22 cellular contexts compared by ENCODE assay signal in the genomic region with DNA sequence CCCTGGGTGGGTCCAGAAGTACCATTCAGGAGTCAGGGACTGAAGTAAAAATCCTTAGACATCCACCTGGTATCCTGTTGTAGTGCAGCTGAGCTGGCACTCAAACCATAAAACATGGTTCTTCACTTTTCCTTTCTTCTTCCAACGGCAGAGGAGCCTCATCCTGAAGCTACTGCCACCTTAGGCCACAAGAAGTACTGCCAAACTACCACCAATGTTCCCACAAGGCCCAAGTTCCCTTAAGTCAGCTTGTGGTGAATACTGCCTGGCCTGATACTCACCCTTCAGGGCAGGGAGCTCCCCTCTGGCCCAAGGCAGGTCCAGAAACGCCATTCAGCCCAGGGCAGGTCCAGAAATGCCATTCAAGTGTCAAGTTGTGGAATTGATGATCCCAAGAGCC.
A peak's percentile ranks its signal among the peaks of the same experiment; 100 is the strongest.
DNase-seq lines count a peak whose midpoint lies in the region; ATAC-seq and TF ChIP-seq lines count a peak whose summit lies in the region.
"Had no signal": no experiment of that assay in that cellular context is flagged by ENCODE, and none has a peak within 500 bp of the region (broad histone marks: within the 10 kb centered on the region; RNA-seq: fewer than 3 reads in every experiment).

No MANE protein-coding gene starts in this region.

- no peaks in the 10 kb centered on the region for H3K27me3 ChIP-seq in DND-41 (ENCODE audit: insufficient read depth, low read length, poor library complexity)
- no peaks in the 10 kb centered on the region for H3K27me3 ChIP-seq in HCT116 (ENCODE audit: insufficient read depth, low read length)

- BruUV-seq in HCT116 (replicated peaks; lab: Mats Ljungman, UMichigan) = no TSS peak
- no TSS peak for BruUV-seq in OCI-LY7 (replicated peaks; lab: Mats Ljungman, UMichigan)

- no peak overlapping the region for H2AFZ ChIP-seq in DND-41 (ENCODE audit: low read depth, low read length)
- H2AFZ ChIP-seq in HCT116 (ENCODE audit: low read depth, low read length, poor library complexity, severe bottlenecking) = peak overlapping the region; percentile 33
- no peak overlapping the region for H2AFZ ChIP-seq in OCI-LY7 (ENCODE audit: low read length)
- H2AFZ ChIP-seq: parathyroid adenoma, PC-9 had no signal

- H3K9ac ChIP-seq in DND-41 (ENCODE audit: low read depth, low read length) (no peak overlapping the region), HCT116 (ENCODE audit: low read length) (no peak overlapping the region)
- H3K9ac ChIP-seq: parathyroid adenoma had no signal

- no peaks in the 10 kb centered on the region for H3K4me1 ChIP-seq in DND-41 (ENCODE audit: insufficient read depth, low read length)
- H3K4me1 ChIP-seq in HCT116 (ENCODE audit: control insufficient read depth in 1 of 2, insufficient read depth in 2 of 2, low read length in 2 of 2) = no peaks in the 10 kb centered on the region
- no peaks in the 10 kb centered on the region for H3K4me1 ChIP-seq in OCI-LY7 (ENCODE audit: insufficient read depth, low read length, poor library complexity, severe bottlenecking)
- H3K4me1 ChIP-seq: HAP-1, parathyroid adenoma had no signal

- no peak for TF ChIP-seq RAD21 in HCT116 (IDR thresholded peaks at IDR 0.05; ENCODE audit: low read depth)

- ATAC-seq in DND-41 (ENCODE audit: insufficient read depth, low read depth) (no peak), HCT116 (peak; percentile 69), GM18907 (IDR thresholded peaks at IDR 0.05; ENCODE audit: unreplicated experiment) (no peak), GM18873 (IDR thresholded peaks at IDR 0.05; ENCODE audit: low FRiP score, unreplicated experiment) (no peak)
- ATAC-seq: esophagus mucosa, left colon, natural killer cell, sciatic nerve had no signal

- H3K9me2 ChIP-seq in HCT116 (ENCODE audit: insufficient read depth) = no peaks in the 10 kb centered on the region; the same call in 1 of the 2 replicates
- H3K9me2 ChIP-seq in OCI-LY7 (ENCODE audit: insufficient read depth, low read length) = no peaks in the 10 kb centered on the region

- RAD21 ChIA-PET in HCT116 (lab: Charles Lee; ENCODE audit: low non-redundant PET in 1 of 2, low total read pairs in 2 of 2, uncharacterized antibody in 2 of 2, unreplicated experiment in 2 of 2) = no interaction called here

- no peak overlapping the region for H3K4me3 ChIP-seq in DND-41 (ENCODE audit: low read depth in 1 of 2, low read length in 2 of 2)
- H3K4me3 ChIP-seq in HCT116 (replicated peaks in 1 of 2; ENCODE audit: low read depth in 1 of 2, low read length in 2 of 2) = no peak overlapping the region
- H3K4me3 ChIP-seq in OCI-LY7 (ENCODE audit: low read depth, low read length, poor library complexity, severe bottlenecking) = no peak overlapping the region
- no peak overlapping the region for H3K4me3 ChIP-seq in choroid plexus epithelial cell (ENCODE audit: low read depth, low read length)
- H3K4me3 ChIP-seq: HAP-1, PC-9, SK-N-MC, thoracic aorta had no signal

- intact Hi-C loops in HCT116 (cut with micrococcal nuclease) (no loop called here), OCI-LY7 (cut with micrococcal nuclease; ENCODE audit: unreplicated experiment) (no loop called here)

- H3K36me3 ChIP-seq in DND-41 (ENCODE audit: insufficient read depth, low read length) (no peaks in the 10 kb centered on the region), HCT116 (ENCODE audit: control insufficient read depth in 1 of 2, insufficient read depth in 2 of 2, low read length in 2 of 2) (no peaks in the 10 kb centered on the region), OCI-LY7 (ENCODE audit: insufficient read depth, low read length) (no peaks in the 10 kb centered on the region)
- H3K36me3 ChIP-seq: HAP-1, thoracic aorta had no signal

- H3K4me2 ChIP-seq in DND-41 (ENCODE audit: insufficient read depth, low read length) (no peak overlapping the region), HCT116 (ENCODE audit: low read length) (no peak overlapping the region), OCI-LY7 (ENCODE audit: low read length) (no peak overlapping the region)
- H3K4me2 ChIP-seq: PC-9 had no signal

- H4K20me1 ChIP-seq in DND-41 (ENCODE audit: insufficient read depth, low read length) (no peaks in the 10 kb centered on the region), HCT116 (ENCODE audit: insufficient read depth) (no peaks in the 10 kb centered on the region), OCI-LY7 (ENCODE audit: insufficient read depth, low read length) (no peaks in the 10 kb centered on the region)

- no peak for TF ChIP-seq POLR2A in HCT116 (IDR thresholded peaks at IDR 0.05; ENCODE audit: borderline replicate concordance, extremely low read depth, insufficient read depth, insufficient read length)

- peak; percentile 17 for TF ChIP-seq CTCF in DND-41 (IDR thresholded peaks at IDR 0.05; ENCODE audit: borderline replicate concordance, extremely low read depth, low read length, poor library complexity, severe bottlenecking)
- TF ChIP-seq CTCF in HCT116 (IDR thresholded peaks at IDR 0.05 in 2 of 3, conservative IDR thresholded peaks at IDR 0.05 in 1 of 3; ENCODE audit: borderline replicate concordance in 1 of 3, insufficient read depth in 1 of 3, low read depth in 2 of 3, low read length in 2 of 3) = peak in 2 of 3 experiments; percentile 21 to 30; a peak in 2 of 6 replicates
- TF ChIP-seq CTCF in OCI-LY7 (conservative IDR thresholded peaks at IDR 0.05; ENCODE audit: low read length) = 0 out of 2 replicates have a peak, but pooled peaks have one; percentile 41
- TF ChIP-seq CTCF in choroid plexus epithelial cell (conservative IDR thresholded peaks at IDR 0.05; ENCODE audit: low read depth, low read length) = peak; percentile 2

- H3K79me2 ChIP-seq in DND-41 (ENCODE audit: insufficient read depth, low read length) (no peaks in the 10 kb centered on the region), HCT116 (ENCODE audit: insufficient read depth, low read length) (no peaks in the 10 kb centered on the region), OCI-LY7 (ENCODE audit: insufficient read depth, low read depth, low read length) (no peaks in the 10 kb centered on the region)
- H3K79me2 ChIP-seq: parathyroid adenoma had no signal

- DNase-seq in DND-41 (no peak), HCT116 (ENCODE audit: low read depth, low spot score) (peak; percentile 8), OCI-LY7 (ENCODE audit: low spot score) (peak; percentile 4), choroid plexus epithelial cell (ENCODE audit: low read depth) (no peak), CD1c-positive myeloid dendritic cell (ENCODE audit: extremely low spot score) (no peak), hippocampal formation (lab: John Stamatoyannopoulos, UW) (no peak)
- DNase-seq: activated gamma-delta T cell, DMS79 treated with DMSO at 0.1 percent for 48 hours, left colon, natural killer cell, NCI-H1048, NCI-H2081, NCI-H524 treated with DMSO at 0.1 percent for 48 hours, PC-9 had no signal

- H3K9me3 ChIP-seq in DND-41 (ENCODE audit: insufficient read depth, low read length, severe bottlenecking) (no peaks in the 10 kb centered on the region), HCT116 (ENCODE audit: control insufficient read depth in 1 of 2, insufficient read depth in 1 of 2, low read depth in 1 of 2, low read length in 2 of 2) (no peaks in the 10 kb centered on the region), OCI-LY7 (ENCODE audit: low read length) (no peaks in the 10 kb centered on the region)
- H3K9me3 ChIP-seq: HAP-1, thoracic aorta had no signal

- CTCF ChIA-PET in HCT116 (lab: Charles Lee) = no interaction called here
- CTCF ChIA-PET in OCI-LY7 (lab: Charles Lee; ENCODE audit: unreplicated experiment) = no interaction called here

- H3K27ac ChIP-seq in DND-41 (ENCODE audit: low read length) = no peak overlapping the region
- H3K27ac ChIP-seq in HCT116 (ENCODE audit: low read depth, low read length) = no peak overlapping the region
- no peak overlapping the region for H3K27ac ChIP-seq in OCI-LY7 (ENCODE audit: low read depth, low read length, poor library complexity, severe bottlenecking)
- H3K27ac ChIP-seq: parathyroid adenoma, PC-9, SK-N-MC, thoracic aorta had no signal

- POLR2A ChIA-PET in HCT116 (lab: Charles Lee) (no interaction called here), OCI-LY7 (lab: Charles Lee) (interaction anchor here (0.6 kb wide), 1 partner anchor 735 kb away, joined by 4 read pairs; no protein-coding TSS in a partner anchor)

TF ChIP-seq in HCT116, 20 proteins besides CTCF, POLR2A, EP300 and RAD21:
- TF ChIP-seq ZFX (IDR thresholded peaks at IDR 0.05) (no peak), EGR1 (IDR thresholded peaks at IDR 0.05; ENCODE audit: low read depth) (no peak), JUND (IDR thresholded peaks at IDR 0.05) (no peak), YY1 (IDR thresholded peaks at IDR 0.05; ENCODE audit: extremely low read depth, insufficient replicate concordance, low read depth, low read length) (no peak), FOSL1 (IDR thresholded peaks at IDR 0.05; ENCODE audit: low read depth) (no peak), POLR2AphosphoS5 (IDR thresholded peaks at IDR 0.05; ENCODE audit: low read depth, low read length) (no peak), EZH2 (IDR thresholded peaks at IDR 0.05) (no peak), CBX3 (IDR thresholded peaks at IDR 0.05; ENCODE audit: low read depth) (no peak), SRF (IDR thresholded peaks at IDR 0.05; ENCODE audit: low read depth) (no peak)
- TF ChIP-seq, protein P1, sequence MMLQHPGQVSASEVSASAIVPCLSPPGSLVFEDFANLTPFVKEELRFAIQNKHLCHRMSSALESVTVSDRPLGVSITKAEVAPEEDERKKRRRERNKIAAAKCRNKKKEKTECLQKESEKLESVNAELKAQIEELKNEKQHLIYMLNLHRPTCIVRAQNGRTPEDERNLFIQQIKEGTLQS (IDR thresholded peaks at IDR 0.05) = no peak

Comparison
In these comparisons a context has a peak if more than half of its experiments do, and no peak if none do; other contexts are left out.
1. DNase-seq: peak in HCT116 (single experiment) and OCI-LY7 (single experiment); none in DND-41 (single experiment), choroid plexus epithelial cell (single experiment), CD1c-positive myeloid dendritic cell (single experiment) and hippocampal formation (0 of 2).
2. Peak in every context shown above with its lines, with median percentiles within 50 percentile points of each other: CTCF ChIP-seq.